Comparison of ENCODE assay signal across 28 cellular contexts in genomic region chr10:78426181-78426580, GRCh38.
"Had no signal": no experiment of that assay in that cellular context is flagged by ENCODE, and none has a peak within 500 bp of the region (broad histone marks: within the 10 kb centered on the region; RNA-seq: fewer than 3 reads in every experiment).

No MANE protein-coding gene starts in this region.

- DNase-seq: colonic mucosa; cortex of kidney; dermis blood vessel endothelial cell; dorsolateral prefrontal cortex; effector CD4-positive, alpha-beta T cell; effector CD8-positive, alpha-beta T cell; effector memory CD4-positive, alpha-beta T cell; effector memory CD8-positive, alpha-beta T cell; endodermal cell; erythroblast; esophagus squamous epithelium; foreskin fibroblast; foreskin keratinocyte; foreskin melanocyte; gastrocnemius medialis; glutamatergic neuron; head of caudate nucleus; heart left ventricle; heart right ventricle had no signal

- H3K36me3 ChIP-seq: colonic mucosa, esophagus muscularis mucosa, esophagus squamous epithelium, gastrocnemius medialis, gastroesophageal sphincter, heart left ventricle, heart right ventricle had no signal

- H3K4me1 ChIP-seq: colonic mucosa, esophagus squamous epithelium, foreskin keratinocyte, gastrocnemius medialis, heart right ventricle had no signal

- H3K4me3 ChIP-seq: colonic mucosa, coronary artery, dorsolateral prefrontal cortex, esophagus muscularis mucosa, esophagus squamous epithelium, gastrocnemius medialis, gastroesophageal sphincter, heart left ventricle, heart right ventricle, hepatocyte had no signal

- H3K79me2 ChIP-seq: hepatocyte had no signal

- H3K9me3 ChIP-seq: colonic mucosa, gastrocnemius medialis had no signal

- H3K27ac ChIP-seq: colonic mucosa, coronary artery, dorsolateral prefrontal cortex, epithelial cell of prostate, esophagus muscularis mucosa, esophagus squamous epithelium, foreskin keratinocyte, gastrocnemius medialis, gastroesophageal sphincter, heart left ventricle, heart right ventricle, hepatocyte had no signal

- FAIRE-seq: endometrium, endothelial cell of umbilical vein, frontal cortex had no signal

- H3K27me3 ChIP-seq: colonic mucosa, dorsolateral prefrontal cortex, esophagus muscularis mucosa, foreskin keratinocyte, gastrocnemius medialis, gastroesophageal sphincter, heart left ventricle, heart right ventricle, hepatocyte had no signal

- ATAC-seq: effector memory CD8-positive, alpha-beta T cell; esophagus mucosa; foreskin keratinocyte; gastrocnemius medialis; gastroesophageal sphincter; heart left ventricle; heart right ventricle had no signal

- H3K4me2 ChIP-seq: hepatocyte had no signal

- H2AFZ ChIP-seq: hepatocyte had no signal
